Comparison of ENCODE assay signal across 8 cellular contexts in the genomic region with DNA sequence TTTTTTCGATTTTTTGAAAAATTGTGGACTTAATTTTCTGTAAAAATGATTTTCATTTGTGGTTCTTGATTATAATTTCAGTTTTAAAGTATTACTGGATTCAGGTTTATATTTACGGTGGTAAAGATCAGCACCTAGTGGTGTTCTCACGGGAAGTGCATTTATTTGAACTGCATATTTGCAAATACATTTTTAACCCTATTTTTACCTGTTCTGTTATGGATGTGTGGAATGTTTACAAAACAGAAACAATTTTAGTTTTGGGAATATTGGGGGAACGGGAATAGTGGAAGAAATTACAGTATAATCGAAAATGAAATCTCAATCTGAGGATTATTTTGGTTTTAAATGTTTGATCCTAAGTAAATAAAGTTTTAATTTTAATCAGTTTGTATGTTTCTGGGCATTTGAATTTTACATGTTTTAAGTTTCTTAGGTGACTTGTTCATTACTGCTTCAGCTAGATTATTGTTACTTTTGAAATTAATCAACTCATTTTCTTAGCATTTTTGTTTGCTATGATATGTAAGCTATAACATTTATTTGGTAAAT. TPM values are rescaled to one million over a fixed set of nuclear protein-coding genes. Genes with fewer than 3 reads are reported as not detected.
DNase-seq lines count a peak whose midpoint lies in the region; ATAC-seq and TF ChIP-seq lines count a peak whose summit lies in the region.

No MANE protein-coding gene starts in this region.

- no peaks in the 10 kb centered on the region for H3K9me3 ChIP-seq in HCT116 (ENCODE audit: control insufficient read depth in 1 of 2, insufficient read depth in 1 of 2, low read depth in 1 of 2, low read length in 2 of 2)
- H3K9me3 ChIP-seq in gastroesophageal sphincter: no peaks in the 10 kb centered on the region

- no TSS peak for BruUV-seq in HCT116 (replicated peaks; lab: Mats Ljungman, UMichigan)

- no peak for TF ChIP-seq POLR2A in HCT116 (IDR thresholded peaks at IDR 0.05; ENCODE audit: borderline replicate concordance, extremely low read depth, insufficient read depth, insufficient read length)
- no peak for TF ChIP-seq POLR2A in gastroesophageal sphincter (IDR thresholded peaks at IDR 0.05)

- H3K4me1 ChIP-seq in HCT116 (ENCODE audit: control insufficient read depth in 1 of 2, insufficient read depth in 2 of 2, low read length in 2 of 2): peaks cover 2 to 25% of the 10 kb centered on the region in 2 experiments; a peak in 3 of 4 replicates
- peaks cover 0 to 32% (median 0%) of the 10 kb centered on the region in 3 donors for H3K4me1 ChIP-seq in gastroesophageal sphincter

- no peaks in the 10 kb centered on the region for H4K20me1 ChIP-seq in HCT116 (ENCODE audit: insufficient read depth)

- ATAC-seq in HCT116: no peak
- no peak for ATAC-seq in gastroesophageal sphincter
- ATAC-seq in GM21825 (IDR thresholded peaks at IDR 0.05; ENCODE audit: unreplicated experiment): no peak

- H3K4me3 ChIP-seq in BJ (ENCODE audit: low read depth, low read length) (peak overlapping the region; percentile 91), HCT116 (replicated peaks in 1 of 2; ENCODE audit: low read depth in 1 of 2, low read length in 2 of 2) (peak overlapping the region; percentile 50 to 51), gastroesophageal sphincter (peak overlapping the region; percentile 59 to 74)

- H3K36me3 ChIP-seq in BJ (ENCODE audit: control insufficient read depth, insufficient read depth, low read length) (peaks cover 1% of the 10 kb centered on the region; the same call in 1 of the 2 replicates), HCT116 (ENCODE audit: control insufficient read depth in 1 of 2, insufficient read depth in 2 of 2, low read length in 2 of 2) (no peaks in the 10 kb centered on the region), gastroesophageal sphincter (peaks cover 0 to 7% of the 10 kb centered on the region in 2 donors)

- H3K79me2 ChIP-seq in HCT116 (ENCODE audit: insufficient read depth, low read length): peaks cover 47% of the 10 kb centered on the region

- H2AFZ ChIP-seq in HCT116 (ENCODE audit: low read depth, low read length, poor library complexity, severe bottlenecking): peak overlapping the region; percentile 11

- no peak for DNase-seq in BJ (ENCODE audit: low read depth)
- DNase-seq in HCT116 (ENCODE audit: low read depth, low spot score): no peak
- peak; percentile 57 for DNase-seq in renal cortical epithelial cell (ENCODE audit: low read depth)
- no peak for DNase-seq in Kasumi-1 (lab: John Stamatoyannopoulos, UW)
- DNase-seq in activated gamma-delta T cell (lab: John Stamatoyannopoulos, UW): no peak

- 7 to 12% methylated on average over 5 of the region's 5 CpGs for WGBS in gastroesophageal sphincter (ENCODE audit: low coverage in 1 of 2), 2 donors

- H3K9me2 ChIP-seq in HCT116 (ENCODE audit: insufficient read depth): no peaks in the 10 kb centered on the region

- RAD21 ChIA-PET in HCT116 (lab: Charles Lee; ENCODE audit: low non-redundant PET in 1 of 2, low total read pairs in 2 of 2, uncharacterized antibody in 2 of 2, unreplicated experiment in 2 of 2): interaction anchor here (1.4 kb wide), 2 partner anchors 128 kb away, joined by 4 to 8 read pairs; no protein-coding TSS in a partner anchor

- TF ChIP-seq RAD21 in HCT116 (IDR thresholded peaks at IDR 0.05; ENCODE audit: low read depth): peak; percentile 57

- peak overlapping the region; percentile 66 for H3K4me2 ChIP-seq in HCT116 (ENCODE audit: low read length)

- CTCF ChIA-PET in BJ (lab: Yijun Ruan, JAX) (interaction anchor here (0.7 to 2.2 kb wide), 10 partner anchors 18 to 128 kb away, joined by 3 to 12 read pairs (median 4); no protein-coding TSS in a partner anchor), HCT116 (lab: Charles Lee) (interaction anchor here (0.7 to 2.1 kb wide), 7 partner anchors 28 to 181 kb away, joined by 3 to 9 read pairs (median 5); no protein-coding TSS in a partner anchor)

- POLR2A ChIA-PET in BJ (lab: Charles Lee) (interaction anchor here (0.6 to 1.4 kb wide), 5 partner anchors 18 to 1464 kb away, joined by 3 to 9 read pairs (median 4); no protein-coding TSS in a partner anchor), HCT116 (lab: Charles Lee) (interaction anchor here (1.0 to 2.6 kb wide), 14 partner anchors 10 to 128 kb away, joined by 3 to 18 read pairs (median 4); no protein-coding TSS in a partner anchor)

- intact Hi-C loops in HCT116 (cut with micrococcal nuclease): loop anchor here (1.0 to 5.0 kb wide), 2 partner anchors 36 to 128 kb away; no protein-coding TSS in a partner anchor

- H3K9ac ChIP-seq in HCT116 (ENCODE audit: low read length): peak overlapping the region; percentile 63

- peak; percentile 16; the same call in 1 of the 2 replicates for TF ChIP-seq CTCF in BJ (IDR thresholded peaks at IDR 0.05; ENCODE audit: insufficient read depth, low read depth, low read length)
- TF ChIP-seq CTCF in HCT116 (IDR thresholded peaks at IDR 0.05 in 2 of 3, conservative IDR thresholded peaks at IDR 0.05 in 1 of 3; ENCODE audit: borderline replicate concordance in 1 of 3, insufficient read depth in 1 of 3, low read depth in 2 of 3, low read length in 2 of 3): peak; percentile 5 to 36 (median 31); a peak in 3 of 6 replicates
- TF ChIP-seq CTCF in VCaP (conservative IDR thresholded peaks at IDR 0.05): peak; percentile 41
- TF ChIP-seq CTCF in gastroesophageal sphincter (IDR thresholded peaks at IDR 0.05): peak; percentile 20 to 43 (median 32)

- H3K27me3 ChIP-seq in BJ (ENCODE audit: control insufficient read depth, insufficient read depth, low read length) (no peaks in the 10 kb centered on the region), HCT116 (ENCODE audit: insufficient read depth, low read length) (no peaks in the 10 kb centered on the region), gastroesophageal sphincter (no peaks in the 10 kb centered on the region)

- H3K27ac ChIP-seq in HCT116 (ENCODE audit: low read depth, low read length): peak overlapping the region; percentile 99
- H3K27ac ChIP-seq in VCaP: peak overlapping the region; percentile 91
- H3K27ac ChIP-seq in gastroesophageal sphincter: peak overlapping the region; percentile 84 to 97 (median 96)

- TF ChIP-seq EP300 in gastroesophageal sphincter (IDR thresholded peaks at IDR 0.05): no peak

TF ChIP-seq in HCT116, 20 proteins besides CTCF, POLR2A, EP300 and RAD21 (continues in another document):
- TF ChIP-seq EZH2 (IDR thresholded peaks at IDR 0.05) (no peak), EGR1 (IDR thresholded peaks at IDR 0.05; ENCODE audit: low read depth) (no peak), ZFX (IDR thresholded peaks at IDR 0.05) (no peak), EZH2phosphoT487 (IDR thresholded peaks at IDR 0.05; ENCODE audit: borderline replicate concordance) (no peak), POLR2AphosphoS5 (IDR thresholded peaks at IDR 0.05; ENCODE audit: low read depth, low read length) (no peak), ELF1 (IDR thresholded peaks at IDR 0.05; ENCODE audit: borderline replicate concordance, low read depth) (no peak), SIN3A (IDR thresholded peaks at IDR 0.05; ENCODE audit: low read depth) (no peak), JUND (IDR thresholded peaks at IDR 0.05) (no peak), FOSL1 (IDR thresholded peaks at IDR 0.05; ENCODE audit: low read depth) (no peak)
- TF ChIP-seq, protein P1, sequence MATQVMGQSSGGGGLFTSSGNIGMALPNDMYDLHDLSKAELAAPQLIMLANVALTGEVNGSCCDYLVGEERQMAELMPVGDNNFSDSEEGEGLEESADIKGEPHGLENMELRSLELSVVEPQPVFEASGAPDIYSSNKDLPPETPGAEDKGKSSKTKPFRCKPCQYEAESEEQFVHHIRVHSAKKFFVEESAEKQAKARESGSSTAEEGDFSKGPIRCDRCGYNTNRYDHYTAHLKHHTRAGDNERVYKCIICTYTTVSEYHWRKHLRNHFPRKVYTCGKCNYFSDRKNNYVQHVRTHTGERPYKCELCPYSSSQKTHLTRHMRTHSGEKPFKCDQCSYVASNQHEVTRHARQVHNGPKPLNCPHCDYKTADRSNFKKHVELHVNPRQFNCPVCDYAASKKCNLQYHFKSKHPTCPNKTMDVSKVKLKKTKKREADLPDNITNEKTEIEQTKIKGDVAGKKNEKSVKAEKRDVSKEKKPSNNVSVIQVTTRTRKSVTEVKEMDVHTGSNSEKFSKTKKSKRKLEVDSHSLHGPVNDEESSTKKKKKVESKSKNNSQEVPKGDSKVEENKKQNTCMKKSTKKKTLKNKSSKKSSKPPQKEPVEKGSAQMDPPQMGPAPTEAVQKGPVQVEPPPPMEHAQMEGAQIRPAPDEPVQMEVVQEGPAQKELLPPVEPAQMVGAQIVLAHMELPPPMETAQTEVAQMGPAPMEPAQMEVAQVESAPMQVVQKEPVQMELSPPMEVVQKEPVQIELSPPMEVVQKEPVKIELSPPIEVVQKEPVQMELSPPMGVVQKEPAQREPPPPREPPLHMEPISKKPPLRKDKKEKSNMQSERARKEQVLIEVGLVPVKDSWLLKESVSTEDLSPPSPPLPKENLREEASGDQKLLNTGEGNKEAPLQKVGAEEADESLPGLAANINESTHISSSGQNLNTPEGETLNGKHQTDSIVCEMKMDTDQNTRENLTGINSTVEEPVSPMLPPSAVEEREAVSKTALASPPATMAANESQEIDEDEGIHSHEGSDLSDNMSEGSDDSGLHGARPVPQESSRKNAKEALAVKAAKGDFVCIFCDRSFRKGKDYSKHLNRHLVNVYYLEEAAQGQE (IDR thresholded peaks at IDR 0.05; ENCODE audit: low read depth): no peak
- TF ChIP-seq, protein P2, sequence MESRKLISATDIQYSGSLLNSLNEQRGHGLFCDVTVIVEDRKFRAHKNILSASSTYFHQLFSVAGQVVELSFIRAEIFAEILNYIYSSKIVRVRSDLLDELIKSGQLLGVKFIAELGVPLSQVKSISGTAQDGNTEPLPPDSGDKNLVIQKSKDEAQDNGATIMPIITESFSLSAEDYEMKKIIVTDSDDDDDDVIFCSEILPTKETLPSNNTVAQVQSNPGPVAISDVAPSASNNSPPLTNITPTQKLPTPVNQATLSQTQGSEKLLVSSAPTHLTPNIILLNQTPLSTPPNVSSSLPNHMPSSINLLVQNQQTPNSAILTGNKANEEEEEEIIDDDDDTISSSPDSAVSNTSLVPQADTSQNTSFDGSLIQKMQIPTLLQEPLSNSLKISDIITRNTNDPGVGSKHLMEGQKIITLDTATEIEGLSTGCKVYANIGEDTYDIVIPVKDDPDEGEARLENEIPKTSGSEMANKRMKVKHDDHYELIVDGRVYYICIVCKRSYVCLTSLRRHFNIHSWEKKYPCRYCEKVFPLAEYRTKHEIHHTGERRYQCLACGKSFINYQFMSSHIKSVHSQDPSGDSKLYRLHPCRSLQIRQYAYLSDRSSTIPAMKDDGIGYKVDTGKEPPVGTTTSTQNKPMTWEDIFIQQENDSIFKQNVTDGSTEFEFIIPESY (IDR thresholded peaks at IDR 0.05; ENCODE audit: extremely low read depth, insufficient replicate concordance, low read length): no peak

RNA-seq across cellular contexts. Expression of a gene that starts 0.8 kb away (rescaled TPM):
- polyA plus RNA-seq in BJ (2011; rRNA removed): 8.1 and 10.2 TPM in 2 replicates
- 32.6 and 42.2 TPM in 2 replicates for polyA minus RNA-seq in BJ (2011; rRNA and poly(A)+ RNA removed)
- total RNA-seq in HCT116 (2021; ENCODE audit: unreplicated experiment) (38.6 TPM), gastroesophageal sphincter (10 to 100 TPM; 32.0 to 71.8 (median 32.7) TPM), renal cortical epithelial cell (16.0 and 51.7 TPM in 2 replicates)
- polyA plus RNA-seq in HCT116 (2012): 8.4 and 9.7 TPM in 2 replicates
